Comparison of ENCODE assay signal across 8 cellular contexts in the genomic region with DNA sequence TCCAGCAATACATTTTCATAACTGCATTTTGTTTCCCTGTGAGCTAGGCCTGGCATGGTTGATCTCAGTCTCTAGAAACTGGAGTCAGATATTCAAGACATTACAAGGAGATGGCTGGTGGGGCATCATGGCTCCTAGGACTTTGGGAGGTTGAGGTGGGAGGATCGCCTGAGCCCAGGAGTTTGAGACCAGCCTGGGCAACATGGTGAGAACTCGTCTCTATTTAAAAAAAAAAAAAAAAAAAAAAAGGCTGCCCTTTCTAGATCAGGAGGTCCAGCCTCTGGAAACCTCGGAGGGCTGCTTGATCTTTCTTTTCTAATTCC. TPM values are rescaled to one million over a fixed set of nuclear protein-coding genes. Genes with fewer than 3 reads are reported as not detected.
DNase-seq lines count a peak whose midpoint lies in the region; ATAC-seq, FAIRE-seq and TF ChIP-seq lines count a peak whose summit lies in the region.

No MANE protein-coding gene starts in this region.

- H3K9ac ChIP-seq in kidney (ENCODE audit: low read length in 2 of 2), result peak overlapping the region in 1 of 2 donors; percentile 71

- TF ChIP-seq CTCF in HL-60 (IDR thresholded peaks at IDR 0.05; ENCODE audit: insufficient read depth, low read length) (no peak), kidney (IDR thresholded peaks at IDR 0.05; ENCODE audit: borderline replicate concordance, extremely low read depth, insufficient read depth) (no peak)

- peaks cover 34% of the 10 kb centered on the region for H3K4me1 Mint-ChIP-seq in activated CD4-positive, alpha-beta memory T cell treated with anti-CD3 and anti-CD28 coated beads, Interleukin-2, amount 10 ng/mL, durations not matched to agents 7 days and 5 days
- H3K4me1 Mint-ChIP-seq in stimulated activated effector memory CD8-positive, alpha-beta T cell treated with anti-CD3 and anti-CD28 coated beads, Interleukin-12 subunit alpha, Interleukin-12 subunit beta, amount 100 ng/mL, for 72 hours, result peaks cover 35% of the 10 kb centered on the region

- no peaks in the 10 kb centered on the region for H3K27me3 ChIP-seq in HL-60 (ENCODE audit: insufficient read depth, poor library complexity, severe bottlenecking)

- POLR2A ChIA-PET in activated CD4-positive, alpha-beta memory T cell treated with anti-CD3 and anti-CD28 coated beads, Interleukin-2, amount 10 ng/mL, durations not matched to agents 7 days and 5 days (lab: Charles Lee), result interaction anchor here (0.6 to 4.9 kb wide), 12 partner anchors 10 to 399 kb away, joined by 3 to 38 read pairs (median 6); partner anchors contain the start of genes C2orf68, ELMOD3, MAT2A and RETSAT

- CTCF ChIA-PET in activated CD4-positive, alpha-beta memory T cell treated with anti-CD3 and anti-CD28 coated beads, Interleukin-2, amount 10 ng/mL, durations not matched to agents 7 days and 5 days (lab: Charles Lee), result interaction anchor here (0.7 to 1.8 kb wide), 6 partner anchors 15 to 665 kb away, joined by 3 to 6 read pairs (median 3); partner anchors contain the start of gene GGCX

- H3K27ac Mint-ChIP-seq in activated CD4-positive, alpha-beta memory T cell treated with anti-CD3 and anti-CD28 coated beads, Interleukin-2, amount 10 ng/mL, durations not matched to agents 7 days and 5 days, result peak overlapping the region; percentile 68
- H3K27ac Mint-ChIP-seq in stimulated activated effector memory CD8-positive, alpha-beta T cell treated with anti-CD3 and anti-CD28 coated beads, Interleukin-12 subunit alpha, Interleukin-12 subunit beta, amount 100 ng/mL, for 72 hours, result peak overlapping the region; percentile 96

- peaks cover 20 to 23% of the 10 kb centered on the region in 2 donors for H3K4me1 ChIP-seq in kidney (ENCODE audit: control insufficient read depth in 1 of 2, insufficient read depth in 1 of 2, low read depth in 1 of 2, low read length in 2 of 2)

- FAIRE-seq in kidney (lab: Jason Lieb, UNC) (no peak), RCC 7860 (lab: Jason Lieb, UNC) (no peak)

- peaks cover 0 to 7% of the 10 kb centered on the region in 2 donors for H3K36me3 ChIP-seq in kidney (ENCODE audit: control insufficient read depth in 1 of 2, insufficient read depth in 2 of 2, low read length in 2 of 2)

- H3K9me3 ChIP-seq in kidney (ENCODE audit: control insufficient read depth in 1 of 2, low read length in 2 of 2), result no peaks in the 10 kb centered on the region

- peak overlapping the region; percentile 97 for H3K4me3 Mint-ChIP-seq in activated CD4-positive, alpha-beta memory T cell treated with anti-CD3 and anti-CD28 coated beads, Interleukin-2, amount 10 ng/mL, durations not matched to agents 7 days and 5 days
- H3K4me3 Mint-ChIP-seq in stimulated activated effector memory CD8-positive, alpha-beta T cell treated with anti-CD3 and anti-CD28 coated beads, Interleukin-12 subunit alpha, Interleukin-12 subunit beta, amount 100 ng/mL, for 72 hours, result peak overlapping the region; percentile 94

- peaks cover 26% of the 10 kb centered on the region for H3K36me3 Mint-ChIP-seq in activated CD4-positive, alpha-beta memory T cell treated with anti-CD3 and anti-CD28 coated beads, Interleukin-2, amount 10 ng/mL, durations not matched to agents 7 days and 5 days (ENCODE audit: low read depth)
- peaks cover 15% of the 10 kb centered on the region for H3K36me3 Mint-ChIP-seq in stimulated activated effector memory CD8-positive, alpha-beta T cell treated with anti-CD3 and anti-CD28 coated beads, Interleukin-12 subunit alpha, Interleukin-12 subunit beta, amount 100 ng/mL, for 72 hours

- intact Hi-C loops in kidney (cut with DNase I), result no loop called here

- H3K4me3 ChIP-seq in HL-60 (replicated peaks; ENCODE audit: insufficient read depth, low read length) (peak overlapping the region; percentile 70), kidney (ENCODE audit: low read length in 2 of 2) (peak overlapping the region; percentile 65 to 80)

- H3K9me3 Mint-ChIP-seq in activated CD4-positive, alpha-beta memory T cell treated with anti-CD3 and anti-CD28 coated beads, Interleukin-2, amount 10 ng/mL, durations not matched to agents 7 days and 5 days, result no peaks in the 10 kb centered on the region
- no peaks in the 10 kb centered on the region for H3K9me3 Mint-ChIP-seq in stimulated activated effector memory CD8-positive, alpha-beta T cell treated with anti-CD3 and anti-CD28 coated beads, Interleukin-12 subunit alpha, Interleukin-12 subunit beta, amount 100 ng/mL, for 72 hours

- ATAC-seq in stimulated activated effector memory CD8-positive, alpha-beta T cell treated with anti-CD3 and anti-CD28 coated beads, Interleukin-12 subunit alpha, Interleukin-12 subunit beta, amount 100 ng/mL, for 72 hours, result no peak
- ATAC-seq in HG02973 (IDR thresholded peaks at IDR 0.05; ENCODE audit: unreplicated experiment), result no peak

- H3K27me3 Mint-ChIP-seq in activated CD4-positive, alpha-beta memory T cell treated with anti-CD3 and anti-CD28 coated beads, Interleukin-2, amount 10 ng/mL, durations not matched to agents 7 days and 5 days, result peaks cover 6% of the 10 kb centered on the region

- DNase-seq in HL-60 (ENCODE audit: low read depth in 1 of 2, low spot score in 1 of 2), result no peak
- no peak for DNase-seq in activated CD4-positive, alpha-beta memory T cell treated with anti-CD3 and anti-CD28 coated beads, Interleukin-2, amount 10 ng/mL, durations not matched to agents 7 days and 5 days
- DNase-seq in kidney, result no peak
- DNase-seq in stimulated activated effector memory CD8-positive, alpha-beta T cell treated with anti-CD3 and anti-CD28 coated beads, Interleukin-12 subunit alpha, Interleukin-12 subunit beta, amount 100 ng/mL, for 72 hours (ENCODE audit: low spot score in 2 of 2), result no peak
- no peak for DNase-seq in RCC 7860 (ENCODE audit: low spot score)
- no peak for DNase-seq in NCI-H2171 treated with DMSO at 0.1 percent for 48 hours (lab: John Stamatoyannopoulos, UW)
- no peak for DNase-seq in NCI-H446 treated with DMSO at 0.1 percent for 48 hours (lab: John Stamatoyannopoulos, UW)

- H3K27ac ChIP-seq in HL-60 (replicated peaks) (peak overlapping the region; percentile 99), kidney (ENCODE audit: low read depth in 2 of 2, low read length in 2 of 2) (peak overlapping the region; percentile 85 to 94)

RNA-seq across cellular contexts. Expression of gene VAMP8, which starts 0.4 kb away (rescaled TPM):
- 100 to 1,000 TPM; 132 to 133 TPM for total RNA-seq in activated CD4-positive, alpha-beta memory T cell treated with anti-CD3 and anti-CD28 coated beads, Interleukin-2, amount 10 ng/mL, durations not matched to agents 7 days and 5 days
- 196 TPM for total RNA-seq in kidney
- polyA plus RNA-seq in kidney (ENCODE audit: insufficient read depth, low read depth, low replicate concordance), result 604 TPM

RNA-seq across cellular contexts. Expression of gene VAMP5, which starts 7.2 kb away (rescaled TPM):
- 10 to 100 TPM; 89.6 to 91.8 TPM for total RNA-seq in activated CD4-positive, alpha-beta memory T cell treated with anti-CD3 and anti-CD28 coated beads, Interleukin-2, amount 10 ng/mL, durations not matched to agents 7 days and 5 days
- 46.0 TPM for total RNA-seq in kidney
- polyA plus RNA-seq in kidney (ENCODE audit: insufficient read depth, low read depth, low replicate concordance), result 145 TPM

RNA-seq across cellular contexts. Expression of gene GGCX, which starts 15.7 kb away (rescaled TPM):
- 10 to 100 TPM; 22.5 to 22.8 TPM for total RNA-seq in activated CD4-positive, alpha-beta memory T cell treated with anti-CD3 and anti-CD28 coated beads, Interleukin-2, amount 10 ng/mL, durations not matched to agents 7 days and 5 days
- 50.7 TPM for total RNA-seq in kidney
- polyA plus RNA-seq in kidney (ENCODE audit: insufficient read depth, low read depth, low replicate concordance), result 27.8 TPM

RNA-seq across cellular contexts. Expression of gene RNF181, which starts 18.5 kb away (rescaled TPM):
- total RNA-seq in activated CD4-positive, alpha-beta memory T cell treated with anti-CD3 and anti-CD28 coated beads, Interleukin-2, amount 10 ng/mL, durations not matched to agents 7 days and 5 days, result 100 to 1,000 TPM; 117 to 121 TPM
- total RNA-seq in kidney, result 89.9 TPM
- polyA plus RNA-seq in kidney (ENCODE audit: insufficient read depth, low read depth, low replicate concordance), result 407 TPM

RNA-seq across cellular contexts. Expression of gene TMEM150A, which starts 25.5 kb away (rescaled TPM):
- total RNA-seq in activated CD4-positive, alpha-beta memory T cell treated with anti-CD3 and anti-CD28 coated beads, Interleukin-2, amount 10 ng/mL, durations not matched to agents 7 days and 5 days, result 1 to 10 TPM; 1.3 to 2.0 TPM
- total RNA-seq in kidney, result 23.1 TPM
- polyA plus RNA-seq in kidney (ENCODE audit: insufficient read depth, low read depth, low replicate concordance), result 61.2 TPM
